In genomic region chr1:44675186-44675585, GRCh38 we compare ENCODE assay signal across 9 cellular contexts. TPM values are rescaled to one million over a fixed set of nuclear protein-coding genes. Genes with fewer than 3 reads are reported as not detected.
DNase-seq lines count a peak whose midpoint lies in the region; ATAC-seq and TF ChIP-seq lines count a peak whose summit lies in the region.
"Had no signal": no experiment of that assay in that cellular context is flagged by ENCODE, and none has a peak within 500 bp of the region (broad histone marks: within the 10 kb centered on the region; RNA-seq: fewer than 3 reads in every experiment).

No MANE protein-coding gene starts in this region.

- H3K27ac ChIP-seq in heart left ventricle (peak overlapping the region in 8 of 12 donors; percentile 77 to 97 (median 96)), brain microvascular endothelial cell (no peak overlapping the region), muscle layer of duodenum (ENCODE audit: low read length) (peak overlapping the region; percentile 93), uterus (peak overlapping the region; percentile 96 to 97)

- no peak for ATAC-seq in heart left ventricle
- ATAC-seq in Right ventricle myocardium superior (ENCODE audit: poor library complexity) = no peak
- ATAC-seq in HG02678 (IDR thresholded peaks at IDR 0.05; ENCODE audit: unreplicated experiment) = no peak
- no peak for ATAC-seq in HG02970 (IDR thresholded peaks at IDR 0.05; ENCODE audit: low FRiP score, unreplicated experiment)

- TF ChIP-seq POLR2A in heart left ventricle (IDR thresholded peaks at IDR 0.05) (no peak), uterus (IDR thresholded peaks at IDR 0.05) (no peak)

- in situ Hi-C loops in brain microvascular endothelial cell (cut with HindIII; ENCODE audit: low pct_ligation_motif_present, low sequenced_read_pairs) = no loop called here

- intact Hi-C loops in heart left ventricle (cut with DNase I) = loop anchor here in 1 of 10 donors (10.0 kb wide), 1 partner anchor 60 kb away; the partner anchor contains the start of genes KIF2C and RNU5D-1
- intact Hi-C loops in Right ventricle myocardium superior (cut with DNase I) = no loop called here
- intact Hi-C loops in uterus (cut with DNase I; ENCODE audit: low total_unique reads) = no loop called here

- H3K4me1 ChIP-seq in heart left ventricle (peaks cover 0 to 70% (median 21%) of the 10 kb centered on the region in 12 donors), muscle layer of duodenum (ENCODE audit: control insufficient read depth in 1 of 2, insufficient read depth in 2 of 2, low read length in 2 of 2) (peaks cover 16 to 30% of the 10 kb centered on the region in 2 donors), uterus (no peaks in the 10 kb centered on the region)

- TF ChIP-seq CTCF in heart left ventricle (IDR thresholded peaks at IDR 0.05) = no peak
- TF ChIP-seq CTCF in brain microvascular endothelial cell (IDR thresholded peaks at IDR 0.05; ENCODE audit: low read depth, low read length, missing control alignments) = no peak
- TF ChIP-seq CTCF in uterus (IDR thresholded peaks at IDR 0.05) = no peak

- WGBS in heart left ventricle, 4 donors = 87 to 92% (median 89%) methylated on average over 7 of the region's 7 CpGs

- no peaks in the 10 kb centered on the region for H3K27me3 ChIP-seq in heart left ventricle
- H3K27me3 ChIP-seq in brain microvascular endothelial cell (replicated peaks) = no peaks in the 10 kb centered on the region
- no peaks in the 10 kb centered on the region for H3K27me3 ChIP-seq in muscle layer of duodenum (ENCODE audit: low read depth, low read length)
- H3K27me3 ChIP-seq in uterus = no peaks in the 10 kb centered on the region

- H3K9me3 ChIP-seq in heart left ventricle (no peaks in the 10 kb centered on the region), muscle layer of duodenum (ENCODE audit: control insufficient read depth in 1 of 2, low read length in 2 of 2) (no peaks in the 10 kb centered on the region), uterus (no peaks in the 10 kb centered on the region)

- H3K4me3 ChIP-seq in heart left ventricle = peak overlapping the region in 9 of 12 donors; percentile 60 to 85 (median 72)
- peak overlapping the region; percentile 82 for H3K4me3 ChIP-seq in brain microvascular endothelial cell (ENCODE audit: low read depth, low read length)
- peak overlapping the region; percentile 72 to 90 for H3K4me3 ChIP-seq in muscle layer of duodenum (ENCODE audit: low read depth in 1 of 2, low read length in 2 of 2)
- H3K4me3 ChIP-seq in uterus = peak overlapping the region; percentile 64 to 88

- peak in 1 of 5 donors; percentile 18 for DNase-seq in heart left ventricle
- DNase-seq in Right ventricle myocardium superior = no peak
- DNase-seq in brain microvascular endothelial cell = no peak
- DNase-seq in uterus = no peak
- DNase-seq in nucleus accumbens (lab: John Stamatoyannopoulos, UW) = no peak

- no peaks in the 10 kb centered on the region for H3K36me3 ChIP-seq in heart left ventricle
- H3K36me3 ChIP-seq in brain microvascular endothelial cell (replicated peaks) = no peaks in the 10 kb centered on the region
- H3K36me3 ChIP-seq in muscle layer of duodenum (ENCODE audit: control insufficient read depth in 1 of 2, insufficient read depth in 2 of 2, low read length in 2 of 2) = no peaks in the 10 kb centered on the region
- no peaks in the 10 kb centered on the region for H3K36me3 ChIP-seq in uterus

RNA-seq across cellular contexts. Expression of gene ARMH1, which starts 0.7 kb away (rescaled TPM):
- total RNA-seq in heart left ventricle = 1 to 10 TPM in 2 of 9 donors, under 1 TPM in 4, not detected in 3; 0.33 to 9.9 (median 0.64) TPM
- polyA plus RNA-seq in heart left ventricle = under 1 TPM; 0.62 to 0.88 TPM
- total RNA-seq in Right ventricle myocardium superior = 0.83 TPM
- total RNA-seq in uterus = 1 to 10 TPM in 3 of 4 donors, not detected in 1; 2.7 to 7.7 (median 5.2) TPM

RNA-seq across cellular contexts. Expression of gene TMEM53, which starts 0.9 kb away (rescaled TPM):
- total RNA-seq in heart left ventricle (10 to 100 TPM in 6 of 9 donors, 1 to 10 TPM in 3; 8.5 to 18.1 (median 12.5) TPM), Right ventricle myocardium superior (8.1 TPM), uterus (1 to 10 TPM in 3 of 4 donors, not detected in 1; 1.5 to 5.4 (median 3.8) TPM)
- polyA plus RNA-seq in heart left ventricle = 10 to 100 TPM in 1 of 2 donors, 1 to 10 TPM in 1; 8.6 to 20.0 TPM

RNA-seq across cellular contexts. Expression of gene RNU5D-1, which starts 55.8 kb away (rescaled TPM):
- total RNA-seq in heart left ventricle (not detected), Right ventricle myocardium superior (not detected), uterus (not detected)
- polyA plus RNA-seq in heart left ventricle = not detected
- total RNA-seq: aorta had no signal
- polyA plus RNA-seq: aorta had no signal
